17 cellular contexts compared by ENCODE assay signal in genomic region chr3:55601366-55602080, GRCh38.
"Had no signal": no experiment of that assay in that cellular context is flagged by ENCODE, and none has a peak within 500 bp of the region (broad histone marks: within the 10 kb centered on the region; RNA-seq: fewer than 3 reads in every experiment).

No MANE protein-coding gene starts in this region.

- H3K9me3 ChIP-seq: body of pancreas, gastroesophageal sphincter, heart right ventricle, lower lobe of right lung, SK-N-SH, stomach had no signal

- H3K27ac ChIP-seq: body of pancreas, gastroesophageal sphincter, heart right ventricle, lower lobe of right lung, stomach had no signal

- DNase-seq: activated CD4-positive, alpha-beta T cell treated with anti-CD3 and anti-CD28 coated beads, Interleukin-2, amount 10 ng/mL, durations not matched to agents 7 days and 5 days; activated CD8-positive, alpha-beta T cell treated with anti-CD3 and anti-CD28 coated beads, Interleukin-2, amount 10 ng/mL, durations not matched to agents 7 days and 5 days; activated naive CD4-positive, alpha-beta T cell treated with Interleukin-2 at 50 U/mL for 16 hours; activated T-cell treated with anti-CD3 and anti-CD28 coated beads, Interleukin-2, amount 50 U/mL, for 24 hours; body of pancreas; heart right ventricle; left cardiac atrium; lower lobe of right lung; midbrain; nephron progenitor cell; occipital lobe; SK-N-SH; stomach; T-cell had no signal

- H3K4me1 ChIP-seq: body of pancreas, gastroesophageal sphincter, heart right ventricle, lower lobe of right lung, stomach had no signal

- H3K36me3 ChIP-seq: gastroesophageal sphincter, heart right ventricle, lower lobe of right lung, stomach had no signal

- H3K4me3 ChIP-seq: body of pancreas, gastroesophageal sphincter, heart right ventricle, lower lobe of right lung, stomach had no signal

- ATAC-seq: activated CD4-positive, CD25-positive, alpha-beta regulatory T cell treated with anti-CD3 and anti-CD28 coated beads, Interleukin-2, amount 50 U/mL, for 24 hours; activated CD8-positive, alpha-beta T cell treated with anti-CD3 and anti-CD28 coated beads, Interleukin-2, amount 10 ng/mL, durations not matched to agents 7 days and 5 days; body of pancreas; esophagus mucosa; gastroesophageal sphincter; heart right ventricle; left cardiac atrium; lower lobe of right lung; T-cell had no signal
